ENCODE assay signal across 17 cellular contexts in genomic region chr6:128425855-128426254, GRCh38.
"Had no signal": no experiment of that assay in that cellular context is flagged by ENCODE, and none has a peak within 500 bp of the region (broad histone marks: within the 10 kb centered on the region; RNA-seq: fewer than 3 reads in every experiment).

No MANE protein-coding gene starts in this region.

- H3K27ac Mint-ChIP-seq: naive B cell, nephron had no signal

- ATAC-seq: esophagus mucosa, foreskin keratinocyte had no signal

- H3K27me3 Mint-ChIP-seq: naive B cell had no signal

- H3K4me3 Mint-ChIP-seq: naive B cell, nephron had no signal

- H3K36me3 Mint-ChIP-seq: naive B cell had no signal

- H3K4me1 Mint-ChIP-seq: naive B cell had no signal

- DNase-seq: effector memory CD4-positive, alpha-beta T cell; foreskin keratinocyte; kidney; left cardiac atrium; mesendoderm; naive B cell; occipital lobe; posterior cingulate gyrus; small intestine; stimulated activated CD4-positive, alpha-beta T cell treated with anti-CD3 and anti-CD28 coated beads, Interleukin-12 subunit alpha, Interleukin-12 subunit beta, amount 100 ng/mL, for 4 hours; stimulated activated naive CD4-positive, alpha-beta T cell; stomach; thyroid gland; upper lobe of left lung; uterus had no signal

- H3K9me3 Mint-ChIP-seq: naive B cell, nephron had no signal
